1 cellular context compared by ENCODE assay signal in the genomic region with DNA sequence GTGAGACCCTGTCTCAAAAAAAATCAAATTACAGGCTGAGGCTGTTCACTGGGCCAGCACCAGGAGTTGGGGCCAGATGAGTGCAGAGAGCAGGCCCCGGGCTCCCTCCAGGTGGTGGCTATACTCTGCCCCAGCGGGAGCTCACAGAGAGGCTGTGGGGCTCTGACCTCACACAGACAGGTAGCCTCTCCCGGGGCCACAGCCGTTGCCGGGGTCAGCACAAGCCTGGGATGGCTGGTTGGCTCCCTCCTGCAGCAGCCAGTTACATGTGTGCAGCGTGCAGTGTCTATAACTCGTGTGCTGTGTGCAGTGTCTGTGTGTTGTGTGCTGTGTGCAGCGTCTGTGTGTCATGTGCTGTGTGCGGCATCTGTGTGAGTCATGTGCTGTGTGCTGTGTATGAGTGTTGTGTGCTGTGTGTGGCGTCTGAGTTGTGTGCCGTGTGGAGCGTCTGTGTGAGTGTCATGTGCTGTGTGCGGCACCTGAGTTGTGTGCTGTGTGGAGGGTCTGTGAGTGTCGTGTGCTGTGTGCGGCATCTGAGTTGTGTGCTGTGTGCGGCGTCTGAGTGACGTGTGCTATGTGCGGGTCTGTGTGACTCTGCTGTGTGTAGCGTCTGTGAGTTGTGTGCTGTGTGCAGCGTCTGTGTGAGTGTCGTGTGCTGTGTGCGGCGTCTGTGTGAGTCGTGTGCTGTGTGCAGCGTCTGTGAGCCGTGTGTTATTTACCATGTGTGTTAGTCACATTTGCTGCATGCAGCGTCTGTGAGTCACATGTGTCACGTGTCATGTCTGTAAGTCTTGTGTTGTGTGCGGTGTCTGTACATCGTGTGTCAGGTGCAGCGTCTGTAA.
TF ChIP-seq lines count a peak whose summit lies in the region.

No MANE protein-coding gene starts in this region.

TF ChIP-seq in endothelial cell of umbilical vein, 7 proteins besides CTCF, POLR2A, EP300 and RAD21:
- no peak for TF ChIP-seq MYC (IDR thresholded peaks at IDR 0.05; ENCODE audit: low read depth, low read length)
- TF ChIP-seq, protein P1, sequence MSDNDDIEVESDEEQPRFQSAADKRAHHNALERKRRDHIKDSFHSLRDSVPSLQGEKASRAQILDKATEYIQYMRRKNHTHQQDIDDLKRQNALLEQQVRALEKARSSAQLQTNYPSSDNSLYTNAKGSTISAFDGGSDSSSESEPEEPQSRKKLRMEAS (IDR thresholded peaks at IDR 0.05; ENCODE audit: insufficient read depth, insufficient read length) = peak; percentile 11
- no peak for TF ChIP-seq GATA2 (IDR thresholded peaks at IDR 0.05; ENCODE audit: insufficient read depth, insufficient read length, low read depth, low read length)
